In the genomic region with DNA sequence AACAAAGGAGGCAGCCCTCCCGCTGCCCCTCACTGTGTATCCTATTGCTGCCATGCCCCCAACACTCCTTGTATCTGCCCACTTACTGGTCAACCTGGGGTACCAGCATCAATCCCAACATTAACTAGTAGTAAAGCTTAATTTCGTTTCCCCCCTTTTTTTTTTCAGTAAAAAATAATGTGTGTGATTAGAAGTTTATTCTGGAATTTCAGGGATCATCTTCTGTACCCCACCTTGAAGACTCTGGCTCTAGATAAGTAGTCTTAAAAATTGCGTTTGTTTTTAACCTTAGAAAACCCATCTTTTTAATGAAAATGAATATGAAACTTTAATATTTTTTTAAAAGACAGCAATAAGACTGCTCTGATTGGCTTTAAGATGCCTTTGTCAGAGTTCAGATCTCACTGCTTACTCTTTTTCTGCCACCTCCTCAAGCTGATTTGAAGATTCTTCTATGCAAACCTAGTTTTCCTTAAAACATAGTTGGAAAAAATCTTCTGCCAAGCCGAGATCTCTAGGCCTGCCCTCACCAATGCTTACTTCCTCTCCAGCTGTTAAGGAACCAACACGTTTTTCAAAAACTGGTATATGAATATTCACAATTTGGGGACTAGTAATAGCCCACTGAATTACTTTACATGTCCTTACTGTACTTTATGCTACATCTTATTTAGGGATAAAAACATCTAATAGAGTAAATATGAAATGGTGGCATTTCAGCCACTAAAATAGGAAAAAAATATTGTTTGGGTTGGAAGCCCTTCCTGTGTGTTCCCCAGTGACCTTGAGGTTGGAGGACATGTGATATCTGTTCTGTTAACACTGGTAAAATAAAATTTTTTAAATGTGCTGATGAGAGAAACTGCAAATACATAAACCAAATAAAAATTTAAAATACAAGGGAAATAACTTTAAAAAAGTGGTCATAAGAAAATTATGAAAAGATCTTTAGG, we compare ENCODE assay signal across 13 cellular contexts. TPM values are rescaled to one million over a fixed set of nuclear protein-coding genes. Genes with fewer than 3 reads are reported as not detected.
DNase-seq lines count a peak whose midpoint lies in the region; TF ChIP-seq lines count a peak whose summit lies in the region.
"Had no signal": no experiment of that assay in that cellular context is flagged by ENCODE, and none has a peak within 500 bp of the region (broad histone marks: within the 10 kb centered on the region; RNA-seq: fewer than 3 reads in every experiment).

No MANE protein-coding gene starts in this region.

- H3K4me1 ChIP-seq in MM.1S (ENCODE audit: low read length) (peaks cover 52% of the 10 kb centered on the region), skeletal muscle satellite cell (ENCODE audit: control insufficient read depth, insufficient read depth, low read length) (peaks cover 67% of the 10 kb centered on the region)

- peak; percentile 1 for TF ChIP-seq POLR2A in erythroblast (IDR thresholded peaks at IDR 0.05; ENCODE audit: low read length)

- H3K36me3 ChIP-seq in MM.1S (replicated peaks; ENCODE audit: insufficient read depth, low read length) (no peaks in the 10 kb centered on the region), skeletal muscle satellite cell (ENCODE audit: insufficient read depth, low read length) (no peaks in the 10 kb centered on the region)

- H3K4me3 ChIP-seq in GM12865 (ENCODE audit: low read depth, low read length) = peak overlapping the region; percentile 45
- H3K4me3 ChIP-seq in MM.1S (ENCODE audit: low read length) = peak overlapping the region; percentile 49
- peak overlapping the region; percentile 53 for H3K4me3 ChIP-seq in skeletal muscle satellite cell (ENCODE audit: low read length)

- TF ChIP-seq CTCF in GM12865 (IDR thresholded peaks at IDR 0.05; ENCODE audit: insufficient read depth, low read depth, low read length, missing control alignments) (no peak), MM.1S (IDR thresholded peaks at IDR 0.05; ENCODE audit: low read length) (no peak)

- H3K9me2 ChIP-seq in MM.1S (replicated peaks; ENCODE audit: insufficient read depth, low read length) = no peaks in the 10 kb centered on the region

- peak overlapping the region; percentile 30 for H2AFZ ChIP-seq in MM.1S (ENCODE audit: low read length)

- H3K9me3 ChIP-seq in MM.1S (replicated peaks; ENCODE audit: insufficient read depth, low read length) = no peaks in the 10 kb centered on the region
- no peaks in the 10 kb centered on the region for H3K9me3 ChIP-seq in skeletal muscle satellite cell (replicated peaks; ENCODE audit: low read length)

- H3F3A ChIP-seq in MM.1S (ENCODE audit: insufficient read depth, low read length) = peaks cover 21% of the 10 kb centered on the region

- no peaks in the 10 kb centered on the region for H3K27me3 ChIP-seq in MM.1S (replicated peaks; ENCODE audit: insufficient read depth, low read length)
- H3K27me3 ChIP-seq in skeletal muscle satellite cell (ENCODE audit: control insufficient read depth, insufficient read depth, low read length) = no peaks in the 10 kb centered on the region

- peak overlapping the region; percentile 87 for H3K4me2 ChIP-seq in MM.1S (ENCODE audit: low read depth, low read length)
- H3K4me2 ChIP-seq in skeletal muscle satellite cell (ENCODE audit: low read length) = peak overlapping the region; percentile 74

- no peaks in the 10 kb centered on the region for H3K79me2 ChIP-seq in MM.1S (ENCODE audit: low read length)

- H3K27ac ChIP-seq in MM.1S (ENCODE audit: low read length) = peak overlapping the region; percentile 65; the same call in 1 of the 2 replicates
- H3K27ac ChIP-seq in caudate nucleus (ENCODE audit: low read depth, low read length) = no peak overlapping the region

- H4K20me1 ChIP-seq in MM.1S (ENCODE audit: insufficient read depth, low read length) = no peaks in the 10 kb centered on the region

- DNase-seq in GM12865 (ENCODE audit: low read depth) = no peak
- DNase-seq in MM.1S = no peak
- no peak for DNase-seq in erythroblast (lab: John Stamatoyannopoulos, UW)
- DNase-seq in COLO668 (lab: John Stamatoyannopoulos, UW; ENCODE audit: unreplicated experiment) = no peak
- DNase-seq in caudate nucleus (lab: John Stamatoyannopoulos, UW) = no peak
- DNase-seq in NCI-H510A treated with DMSO at 0.1 percent for 48 hours (lab: John Stamatoyannopoulos, UW) = no peak
- DNase-seq: activated CD4-positive, alpha-beta T cell treated with anti-CD3 and anti-CD28 coated beads, Interleukin-2, amount 50 U/mL, for 4 hours; activated gamma-delta T cell; DND-41; nephron progenitor cell; T-cell had no signal

- H3K9ac ChIP-seq in MM.1S (ENCODE audit: low read length) (peak overlapping the region; percentile 43; the same call in 1 of the 2 replicates), skeletal muscle satellite cell (ENCODE audit: low read depth, low read length) (peak overlapping the region; percentile 66)

RNA-seq across cellular contexts. Expression of a gene that starts 4.0 kb away (rescaled TPM):
- total RNA-seq in skeletal muscle satellite cell (2012; rRNA removed) = 74.3 and 75.4 TPM in 2 replicates

RNA-seq across cellular contexts. Expression of a gene that starts 44.3 kb away (rescaled TPM):
- 0.25 TPM in 1 of 2 replicates, not detected in the other for total RNA-seq in skeletal muscle satellite cell (2012; rRNA removed)
- total RNA-seq: cardiac septum, T-cell had no signal
